In the genomic region with DNA sequence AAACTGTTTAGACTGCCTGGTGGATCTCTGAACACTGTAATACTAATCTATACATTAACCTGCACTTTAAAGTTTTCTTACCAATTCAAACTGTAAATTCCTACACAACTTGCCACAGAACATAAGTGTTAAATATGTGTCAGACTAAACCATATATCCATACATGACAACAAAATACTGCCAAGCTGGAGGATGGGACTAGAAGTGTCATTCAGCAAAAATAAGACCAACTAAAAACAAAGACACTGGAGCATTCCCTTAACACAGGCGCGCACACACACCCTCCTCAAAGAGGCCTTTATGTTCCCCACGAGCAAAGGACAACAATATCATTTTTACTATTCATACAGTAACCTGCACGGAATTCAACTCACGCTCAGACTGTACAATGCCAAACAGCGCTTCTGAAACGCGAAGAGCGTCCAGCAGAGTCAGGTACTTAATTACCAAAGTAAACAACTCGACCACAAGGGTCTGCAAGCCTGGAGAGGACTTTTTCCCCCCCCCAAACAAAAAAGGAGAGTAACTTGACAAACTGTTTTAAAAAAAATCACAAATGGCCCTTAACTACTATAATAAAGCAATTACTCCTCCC, we compare ENCODE assay signal across 8 cellular contexts. TPM values are rescaled to one million over a fixed set of nuclear protein-coding genes. Genes with fewer than 3 reads are reported as not detected.
DNase-seq lines count a peak whose midpoint lies in the region; ATAC-seq and TF ChIP-seq lines count a peak whose summit lies in the region.

No MANE protein-coding gene starts in this region.

- BruUV-seq in Panc1 (replicated peaks; lab: Mats Ljungman, UMichigan) = TSS peak; percentile 88

- POLR2A ChIA-PET in Panc1 (lab: Charles Lee) = no interaction called here

- peak overlapping the region; percentile 81 for H2AFZ ChIP-seq in osteoblast (ENCODE audit: low read length)

- peaks cover 55% of the 10 kb centered on the region for H3K79me2 ChIP-seq in osteoblast (ENCODE audit: insufficient read depth, low read length)

- peaks cover 19% of the 10 kb centered on the region for H4K20me1 ChIP-seq in osteoblast (ENCODE audit: insufficient read depth, low read length)

- H3K36me3 ChIP-seq in Panc1 (ENCODE audit: control insufficient read depth, insufficient read depth, low read length) (no peaks in the 10 kb centered on the region), osteoblast (ENCODE audit: insufficient read depth, low read length) (no peaks in the 10 kb centered on the region)

- H3K27ac ChIP-seq in Panc1 (ENCODE audit: low read length) (peak overlapping the region; percentile 90), epithelial cell of prostate (peak overlapping the region; percentile 44), osteoblast (ENCODE audit: low read depth, low read length) (peak overlapping the region; percentile 39)

- TF ChIP-seq CTCF in Panc1 (IDR thresholded peaks at IDR 0.05) (no peak), osteoblast (IDR thresholded peaks at IDR 0.05; ENCODE audit: extremely low read depth, low read depth, low read length) (no peak)

- H3K4me3 ChIP-seq in Panc1 (ENCODE audit: low read depth in 2 of 2, low read length in 2 of 2) = peak overlapping the region; percentile 90 to 91
- peak overlapping the region; percentile 92 for H3K4me3 ChIP-seq in osteoblast (ENCODE audit: insufficient read depth, low read length)

- peak; percentile 54 for DNase-seq in NCI-H510A treated with DMSO at 0.1 percent for 48 hours (lab: John Stamatoyannopoulos, UW)
- no peak for DNase-seq in NCI-H510A (lab: John Stamatoyannopoulos, UW)
- no peak for DNase-seq in Panc1 (ENCODE audit: low read depth, low spot score)
- DNase-seq in epithelial cell of prostate (ENCODE audit: low read depth, low spot score) = no peak
- DNase-seq in osteoblast (ENCODE audit: insufficient read length, low spot score, missing footprints) = no peak
- no peak for DNase-seq in stimulated activated CD4-positive, alpha-beta T cell treated with anti-CD3 and anti-CD28 coated beads, Interleukin-4, amount 100 ng/mL, for 4 hours
- no peak for DNase-seq in SIG-M5 treated with dmso at 0.1 percent for 504 hours (lab: John Stamatoyannopoulos, UW; ENCODE audit: unreplicated experiment)

- intact Hi-C loops in Panc1 (cut with micrococcal nuclease; ENCODE audit: unreplicated experiment) = no loop called here

- H3K9me3 ChIP-seq in Panc1 (ENCODE audit: control insufficient read depth, insufficient read depth, low read depth, low read length) = no peaks in the 10 kb centered on the region
- H3K9me3 ChIP-seq in osteoblast (ENCODE audit: low read depth, low read length) = no peaks in the 10 kb centered on the region

- in situ Hi-C loops in Panc1 (cut with HindIII; ENCODE audit: low pct_unique_long_range_greater_than_20kb, low sequenced_read_pairs) = no loop called here

- H3K27me3 ChIP-seq in Panc1 (ENCODE audit: control insufficient read depth, insufficient read depth, low read length) (no peaks in the 10 kb centered on the region), osteoblast (ENCODE audit: insufficient read depth, low read length) (no peaks in the 10 kb centered on the region)

- H3K4me2 ChIP-seq in osteoblast (ENCODE audit: insufficient read depth, low read length) = peak overlapping the region; percentile 98

- ATAC-seq in Panc1 (no peak), HG03457 (IDR thresholded peaks at IDR 0.05; ENCODE audit: unreplicated experiment) (no peak)

- CTCF ChIA-PET in Panc1 (lab: Charles Lee) = interaction anchor here (0.6 to 0.7 kb wide), 2 partner anchors 13 to 726 kb away, joined by 3 read pairs; no protein-coding TSS in a partner anchor

- H3K4me1 ChIP-seq in Panc1 (ENCODE audit: control insufficient read depth, insufficient read depth, low read length) (peaks cover 17% of the 10 kb centered on the region), osteoblast (ENCODE audit: insufficient read depth, low read length) (peaks cover 15% of the 10 kb centered on the region)

RNA-seq across cellular contexts. Expression of gene DCUN1D1, which starts 1.1 kb away (rescaled TPM):
- total RNA-seq in Panc1 (2021; ENCODE audit: unreplicated experiment) (68.1 TPM), osteoblast (35.1 and 38.4 TPM in 2 replicates)
- 26.2 TPM for polyA plus RNA-seq in Panc1 (2012; ENCODE audit: insufficient read length)

Comparison
In these comparisons a context has a peak if more than half of its experiments do, and no peak if none do; other contexts are left out.
1. H3K27ac ChIP-seq: peak in every context shown above with its lines; median percentile 90 in Panc1; 44 in epithelial cell of prostate; 39 in osteoblast.